8 cellular contexts compared by ENCODE assay signal in the genomic region with DNA sequence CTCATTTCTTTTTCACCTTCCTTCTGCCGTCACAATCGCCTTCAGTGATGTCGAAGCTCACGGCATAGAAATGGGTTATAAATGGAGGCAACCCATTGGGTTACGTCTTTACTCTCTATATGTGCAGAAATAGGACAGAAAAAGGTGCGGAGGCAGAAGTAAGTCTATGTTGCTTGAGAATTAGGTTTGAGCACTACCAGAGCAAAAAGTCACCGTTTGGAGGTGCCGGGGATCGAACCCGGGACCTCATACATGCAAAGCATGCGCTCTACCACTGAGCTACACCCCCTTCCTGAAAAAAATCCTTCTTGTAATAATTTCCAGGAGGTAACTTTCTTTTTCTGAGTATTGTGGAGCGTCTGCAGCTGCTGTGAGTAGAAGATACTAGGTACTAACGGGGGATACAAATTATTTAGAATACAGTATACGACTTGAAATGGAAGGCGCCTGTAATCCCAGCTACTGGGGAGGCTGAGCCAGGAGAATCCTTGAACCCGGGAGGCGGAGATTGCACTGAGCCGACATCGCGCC.
DNase-seq lines count a peak whose midpoint lies in the region; ATAC-seq, FAIRE-seq and TF ChIP-seq lines count a peak whose summit lies in the region.

No MANE protein-coding gene starts in this region.

- H3K9me3 ChIP-seq in HAP-1 (no peaks in the 10 kb centered on the region), suprapubic skin (peaks cover 4% of the 10 kb centered on the region)

- no peaks in the 10 kb centered on the region for H3K27me3 ChIP-seq in HAP-1 (ENCODE audit: low read depth)
- H3K27me3 ChIP-seq in suprapubic skin: peaks cover 98% of the 10 kb centered on the region

- no peak for ATAC-seq in GM21825 (IDR thresholded peaks at IDR 0.05; ENCODE audit: unreplicated experiment)
- ATAC-seq in HG03460 (IDR thresholded peaks at IDR 0.05; ENCODE audit: unreplicated experiment): no peak

- DNase-seq in AG09309 (ENCODE audit: low read depth) (no peak), HAP-1 (ENCODE audit: low spot score in 2 of 2) (peak; percentile 76 to 77), RCC 7860 (ENCODE audit: low spot score) (peak; percentile 64), choroid plexus epithelial cell (ENCODE audit: low read depth) (peak; percentile 66), non-pigmented ciliary epithelial cell (ENCODE audit: low read depth) (peak; percentile 15), suprapubic skin (ENCODE audit: low spot score in 2 of 2) (no peak)

- TF ChIP-seq POLR2A in suprapubic skin (IDR thresholded peaks at IDR 0.05): no peak

- no peak for TF ChIP-seq CTCF in AG09309 (IDR thresholded peaks at IDR 0.05; ENCODE audit: control insufficient read depth, insufficient read depth, low read depth, low read length, missing control alignments)
- TF ChIP-seq CTCF in choroid plexus epithelial cell (conservative IDR thresholded peaks at IDR 0.05; ENCODE audit: low read depth, low read length): no peak
- no peak for TF ChIP-seq CTCF in suprapubic skin (IDR thresholded peaks at IDR 0.05)

- FAIRE-seq in RCC 7860 (lab: Jason Lieb, UNC): no peak

- H3K4me1 ChIP-seq in HAP-1: no peaks in the 10 kb centered on the region
- peaks cover 13% of the 10 kb centered on the region for H3K4me1 ChIP-seq in suprapubic skin

- no peak for TF ChIP-seq EP300 in suprapubic skin (IDR thresholded peaks at IDR 0.05)

- in situ Hi-C loops in HAP-1 (cut with MboI; ENCODE audit: low sequenced_read_pairs): no loop called here

- peak overlapping the region; percentile 39 for H3K4me3 ChIP-seq in AG09309 (ENCODE audit: control insufficient read depth, low read depth, low read length)
- peak overlapping the region; percentile 48 for H3K4me3 ChIP-seq in HAP-1
- H3K4me3 ChIP-seq in choroid plexus epithelial cell (ENCODE audit: low read depth, low read length): peak overlapping the region; percentile 59
- H3K4me3 ChIP-seq in suprapubic skin: no peak overlapping the region

- no peak overlapping the region for H3K27ac ChIP-seq in suprapubic skin

- 7% methylated on average over 20 of the region's 20 CpGs for WGBS in suprapubic skin

- H3K36me3 ChIP-seq in HAP-1 (replicated peaks) (no peaks in the 10 kb centered on the region), suprapubic skin (no peaks in the 10 kb centered on the region)

Comparison
In these comparisons a context has a peak if more than half of its experiments do, and no peak if none do; other contexts are left out.
1. DNase-seq: peak in HAP-1 (2 of 2), RCC 7860 (single experiment), choroid plexus epithelial cell (single experiment) and non-pigmented ciliary epithelial cell (single experiment); none in AG09309 (single experiment) and suprapubic skin (0 of 2).